23 cellular contexts compared by ENCODE assay signal in genomic region chr13:104385409-104385808, GRCh38.
DNase-seq lines count a peak whose midpoint lies in the region; ATAC-seq, FAIRE-seq and TF ChIP-seq lines count a peak whose summit lies in the region.
"Had no signal": no experiment of that assay in that cellular context is flagged by ENCODE, and none has a peak within 500 bp of the region (broad histone marks: within the 10 kb centered on the region; RNA-seq: fewer than 3 reads in every experiment).

No MANE protein-coding gene starts in this region.

- H3K4me1 Mint-ChIP-seq in CD14-positive monocyte, result no peaks in the 10 kb centered on the region
- H3K4me1 Mint-ChIP-seq: memory B cell had no signal

- TF ChIP-seq CTCF in bronchial epithelial cell (IDR thresholded peaks at IDR 0.05; ENCODE audit: insufficient read depth, low read length, severe bottlenecking), result no peak
- no peak for TF ChIP-seq CTCF in CD14-positive monocyte (IDR thresholded peaks at IDR 0.05)

- no peaks in the 10 kb centered on the region for H3K36me3 Mint-ChIP-seq in CD14-positive monocyte
- H3K36me3 Mint-ChIP-seq: memory B cell; natural killer cell treated with Interleukin-12 subunit alpha and Interleukin-12 subunit beta and Interleukin-15 and Interleukin-18, amount 100 ng/mL, for 72 hours had no signal

- H3K4me3 ChIP-seq in bronchial epithelial cell (ENCODE audit: low read depth, low read length), result no peak overlapping the region
- H3K4me3 ChIP-seq: A549, ascending aorta, heart left ventricle had no signal

- no peak overlapping the region for H3K27ac Mint-ChIP-seq in CD14-positive monocyte
- H3K27ac Mint-ChIP-seq: memory B cell; natural killer cell treated with Interleukin-12 subunit alpha and Interleukin-12 subunit beta and Interleukin-15 and Interleukin-18, amount 100 ng/mL, for 72 hours; progenitor cell of endocrine pancreas had no signal

- peak; percentile 9 for DNase-seq in ACHN
- peak; percentile 78 for DNase-seq in NCI-H226
- DNase-seq in bronchial epithelial cell (ENCODE audit: low read depth), result peak; percentile 88
- DNase-seq in kidney tubule cell (ENCODE audit: low spot score), result peak; percentile 74
- DNase-seq in CD14-positive monocyte (ENCODE audit: low spot score), result no peak
- DNase-seq in G401 (ENCODE audit: low spot score), result no peak
- no peak for DNase-seq in LoVo (ENCODE audit: low spot score)
- DNase-seq: activated CD4-positive, alpha-beta T cell treated with anti-CD3 and anti-CD28 coated beads, Interleukin-2, amount 50 U/mL, for 48 hours; activated naive CD4-positive, alpha-beta T cell; cortex of kidney; DMS 273 treated with DMSO at 0.1 percent for 48 hours; GOT3; heart left ventricle; NCI-H187; NCI-H446 treated with DMSO at 0.1 percent for 48 hours; Right ventricle myocardium superior; T-helper 1 cell had no signal

- H3K9me3 Mint-ChIP-seq in CD14-positive monocyte, result peaks cover 0 to 7% (median 2%) of the 10 kb centered on the region in 7 donors
- H3K9me3 Mint-ChIP-seq: memory B cell; natural killer cell treated with Interleukin-12 subunit alpha and Interleukin-12 subunit beta and Interleukin-15 and Interleukin-18, amount 100 ng/mL, for 72 hours had no signal

- intact Hi-C loops in CD14-positive monocyte (cut with micrococcal nuclease), result no loop called here

- no peak for FAIRE-seq in bronchial epithelial cell (lab: Jason Lieb, UNC)
- FAIRE-seq: A549 had no signal

- H3K4me3 Mint-ChIP-seq in CD14-positive monocyte, result no peak overlapping the region
- H3K4me3 Mint-ChIP-seq: memory B cell; natural killer cell treated with Interleukin-12 subunit alpha and Interleukin-12 subunit beta and Interleukin-15 and Interleukin-18, amount 100 ng/mL, for 72 hours had no signal

- no peaks in the 10 kb centered on the region for H3K36me3 ChIP-seq in bronchial epithelial cell (ENCODE audit: control insufficient read depth, insufficient read depth, low read length)
- H3K36me3 ChIP-seq: ascending aorta, heart left ventricle had no signal

- in situ Hi-C loops in ACHN (cut with HindIII; ENCODE audit: low pct_ligation_motif_present, low pct_unique_long_range_greater_than_20kb, low sequenced_read_pairs) (no loop called here), G401 (cut with HindIII; ENCODE audit: low sequenced_read_pairs) (no loop called here)

- no peaks in the 10 kb centered on the region for H3K27me3 ChIP-seq in bronchial epithelial cell (ENCODE audit: control insufficient read depth, insufficient read depth, low read length)
- H3K27me3 ChIP-seq: ascending aorta, heart left ventricle had no signal

- no peak for ATAC-seq in HG03439 (IDR thresholded peaks at IDR 0.05; ENCODE audit: unreplicated experiment)
- ATAC-seq: A549; heart left ventricle; natural killer cell treated with Interleukin-12 subunit alpha and Interleukin-12 subunit beta and Interleukin-15 and Interleukin-18, amount 100 ng/mL, for 72 hours had no signal

- H3K27me3 Mint-ChIP-seq in CD14-positive monocyte (ENCODE audit: low read depth in 3 of 3), result peaks cover 0 to 2% (median 1%) of the 10 kb centered on the region in 3 donors
- H3K27me3 Mint-ChIP-seq: memory B cell; natural killer cell treated with Interleukin-12 subunit alpha and Interleukin-12 subunit beta and Interleukin-15 and Interleukin-18, amount 100 ng/mL, for 72 hours; progenitor cell of endocrine pancreas had no signal

Comparison
In these comparisons a context has a peak if more than half of its experiments do, and no peak if none do; other contexts are left out.
1. DNase-seq: peak in ACHN (single experiment), NCI-H226 (single experiment), bronchial epithelial cell (single experiment) and kidney tubule cell (single experiment); none in CD14-positive monocyte (single experiment), G401 (single experiment) and LoVo (single experiment).